ENCODE assay signal across 8 cellular contexts in the genomic region with DNA sequence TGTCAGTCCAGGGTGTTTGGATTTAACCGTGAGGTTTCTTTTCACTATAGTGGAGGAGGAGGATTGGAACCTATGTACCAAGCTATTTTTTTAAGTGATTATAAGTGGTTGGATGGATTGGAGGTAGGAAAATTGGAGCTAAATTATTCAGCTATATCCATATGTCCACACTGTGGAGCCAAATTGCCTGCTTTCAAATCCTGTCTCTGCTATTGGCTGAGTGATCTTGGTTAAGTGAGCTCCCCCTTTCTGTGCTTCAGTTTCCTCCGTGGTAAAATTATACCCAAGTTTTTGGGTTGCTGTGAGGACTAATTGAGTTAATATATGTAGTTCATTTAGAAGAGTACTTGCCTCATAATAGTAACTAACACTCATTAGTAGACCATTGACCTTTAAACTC. TPM values are rescaled to one million over a fixed set of nuclear protein-coding genes. Genes with fewer than 3 reads are reported as not detected.
DNase-seq lines count a peak whose midpoint lies in the region; ATAC-seq and TF ChIP-seq lines count a peak whose summit lies in the region.

No MANE protein-coding gene starts in this region.

- H3K4me3 ChIP-seq in H7 (ENCODE audit: insufficient read depth, low read depth, low read length): no peak overlapping the region
- H3K4me3 ChIP-seq in Panc1 (ENCODE audit: low read depth in 2 of 2, low read length in 2 of 2): no peak overlapping the region

- H3K9me3 ChIP-seq in Panc1 (ENCODE audit: control insufficient read depth, insufficient read depth, low read depth, low read length): no peaks in the 10 kb centered on the region

- no peak for ATAC-seq in Panc1
- ATAC-seq in HG03354 (IDR thresholded peaks at IDR 0.05; ENCODE audit: poor library complexity, severe bottlenecking, unreplicated experiment): no peak
- no peak for ATAC-seq in HG02973 (IDR thresholded peaks at IDR 0.05; ENCODE audit: unreplicated experiment)

- H3K36me3 ChIP-seq in H7 (replicated peaks; ENCODE audit: control insufficient read depth, insufficient read depth, low read length) (no peaks in the 10 kb centered on the region), Panc1 (ENCODE audit: control insufficient read depth, insufficient read depth, low read length) (peaks cover 4% of the 10 kb centered on the region; the same call in 1 of the 2 replicates)

- intact Hi-C loops in Panc1 (cut with micrococcal nuclease; ENCODE audit: unreplicated experiment): loop anchor here (10.0 kb wide), 1 partner anchor 117 kb away; no protein-coding TSS in a partner anchor

- H3K27me3 ChIP-seq in H7 (ENCODE audit: control insufficient read depth, insufficient read depth, low read length) (no peaks in the 10 kb centered on the region), Panc1 (ENCODE audit: control insufficient read depth, insufficient read depth, low read length) (no peaks in the 10 kb centered on the region)

- H3K4me1 ChIP-seq in Panc1 (ENCODE audit: control insufficient read depth, insufficient read depth, low read length): peaks cover 4% of the 10 kb centered on the region; the same call in 1 of the 2 replicates

- in situ Hi-C loops in Panc1 (cut with HindIII; ENCODE audit: low pct_unique_long_range_greater_than_20kb, low sequenced_read_pairs): no loop called here

- DNase-seq in AG08396 (ENCODE audit: low spot score): peak; percentile 61
- peak; percentile 26 for DNase-seq in H7
- DNase-seq in Panc1 (ENCODE audit: low read depth, low spot score): no peak
- peak; percentile 90 for DNase-seq in fibroblast of peridontal ligament (ENCODE audit: extremely low read depth)
- DNase-seq in NK-92 (lab: John Stamatoyannopoulos, UW; ENCODE audit: unreplicated experiment): no peak
- no peak for DNase-seq in NCI-H510A treated with DMSO at 0.1 percent for 48 hours (lab: John Stamatoyannopoulos, UW)

- no peak overlapping the region for H3K27ac ChIP-seq in Panc1 (ENCODE audit: low read length)

- peak; percentile 37; the same call in 1 of the 2 replicates for TF ChIP-seq CTCF in Panc1 (IDR thresholded peaks at IDR 0.05)

- no TSS peak for BruUV-seq in Panc1 (replicated peaks; lab: Mats Ljungman, UMichigan)

- POLR2A ChIA-PET in Panc1 (lab: Charles Lee): no interaction called here

- CTCF ChIA-PET in Panc1 (lab: Charles Lee): interaction anchor here (0.6 to 1.3 kb wide), 4 partner anchors 111 to 324 kb away, joined by 3 to 8 read pairs (median 5); no protein-coding TSS in a partner anchor

RNA-seq across cellular contexts. Expression of gene CENPP, which starts 2.5 kb away (rescaled TPM):
- 7.9 and 10.3 TPM in 2 replicates for total RNA-seq in H7 (2014; rRNA removed; shearing (Covaris generic))
- total RNA-seq in Panc1 (2021; ENCODE audit: unreplicated experiment): 6.7 TPM
- 1.4 TPM for polyA plus RNA-seq in Panc1 (2012; ENCODE audit: insufficient read length)

RNA-seq across cellular contexts. Expression of gene NOL8, which starts 3.1 kb away (rescaled TPM):
- 7.9 and 11.9 TPM in 2 replicates for total RNA-seq in H7 (2014; rRNA removed; shearing (Covaris generic))
- 30.6 TPM for total RNA-seq in Panc1 (2021; ENCODE audit: unreplicated experiment)
- polyA plus RNA-seq in Panc1 (2012; ENCODE audit: insufficient read length): 10.1 TPM

RNA-seq across cellular contexts. Expression of gene IARS1, which starts 34.7 kb away (rescaled TPM):
- 277 and 369 TPM in 2 replicates for total RNA-seq in H7 (2014; rRNA removed; shearing (Covaris generic))
- total RNA-seq in Panc1 (2021; ENCODE audit: unreplicated experiment): 116 TPM
- polyA plus RNA-seq in Panc1 (2012; ENCODE audit: insufficient read length): 83.2 TPM

Comparison
In these comparisons a context has a peak if more than half of its experiments do, and no peak if none do; other contexts are left out.
1. DNase-seq: peak in AG08396 (single experiment), H7 (single experiment) and fibroblast of peridontal ligament (single experiment); none in Panc1 (single experiment), NK-92 (single experiment) and NCI-H510A treated with DMSO at 0.1 percent for 48 hours (single experiment).